ENCODE assay signal across 22 cellular contexts in genomic region chr18:572499-573289, GRCh38. TPM values are rescaled to one million over a fixed set of nuclear protein-coding genes. Genes with fewer than 3 reads are reported as not detected.
DNase-seq lines count a peak whose midpoint lies in the region; ATAC-seq, FAIRE-seq and TF ChIP-seq lines count a peak whose summit lies in the region.
"Had no signal": no experiment of that assay in that cellular context is flagged by ENCODE, and none has a peak within 500 bp of the region (broad histone marks: within the 10 kb centered on the region; RNA-seq: fewer than 3 reads in every experiment).

No MANE protein-coding gene starts in this region.

- no peaks in the 10 kb centered on the region for H3K27me3 ChIP-seq in ectodermal cell (ENCODE audit: control insufficient read depth, insufficient read depth, low read length, poor library complexity, severe bottlenecking)
- no peaks in the 10 kb centered on the region for H3K27me3 ChIP-seq in heart left ventricle
- H3K27me3 ChIP-seq: Peyer's patch had no signal

- no peaks in the 10 kb centered on the region for H3K27me3 Mint-ChIP-seq in mesothelial cell of epicardium (ENCODE audit: low read depth)
- peaks cover 4% of the 10 kb centered on the region for H3K27me3 Mint-ChIP-seq in glutamatergic neuron (ENCODE audit: unreplicated experiment)

- 61 to 90% methylated on average over 2 of the region's 2 CpGs for WGBS in ectodermal cell, 2 experiments
- 87 to 93% (median 89%) methylated on average over 2 of the region's 2 CpGs for WGBS in heart left ventricle, 4 donors

- H3K9me3 Mint-ChIP-seq in mesothelial cell of epicardium (no peaks in the 10 kb centered on the region), glutamatergic neuron (ENCODE audit: unreplicated experiment) (no peaks in the 10 kb centered on the region)
- H3K9me3 Mint-ChIP-seq: CD8-positive, alpha-beta memory T cell; IgD-negative memory B cell had no signal

- H3K36me3 ChIP-seq in ectodermal cell (ENCODE audit: control insufficient read depth, insufficient read depth, low read length): no peaks in the 10 kb centered on the region
- no peaks in the 10 kb centered on the region for H3K36me3 ChIP-seq in heart left ventricle
- H3K36me3 ChIP-seq: Peyer's patch had no signal

- H3K4me1 ChIP-seq in ectodermal cell (ENCODE audit: control insufficient read depth, insufficient read depth, low read length) (peaks cover 44% of the 10 kb centered on the region), heart left ventricle (peaks cover 0 to 22% (median 0%) of the 10 kb centered on the region in 12 donors)
- H3K4me1 ChIP-seq: Peyer's patch had no signal

- TF ChIP-seq CTCF in mesothelial cell of epicardium (IDR thresholded peaks at IDR 0.05; ENCODE audit: unreplicated experiment) (no peak), heart left ventricle (IDR thresholded peaks at IDR 0.05) (no peak), glutamatergic neuron (IDR thresholded peaks at IDR 0.05; ENCODE audit: partially characterized antibody, unreplicated experiment) (no peak)

- H3K4me1 Mint-ChIP-seq in mesothelial cell of epicardium (peaks cover 46% of the 10 kb centered on the region), glutamatergic neuron (ENCODE audit: low read depth, unreplicated experiment) (no peaks in the 10 kb centered on the region)
- H3K4me1 Mint-ChIP-seq: CD8-positive, alpha-beta memory T cell; IgD-negative memory B cell had no signal

- DNase-seq in HuH-7 (ENCODE audit: low spot score) (peak; percentile 34), mesothelial cell of epicardium (ENCODE audit: low spot score in 2 of 2, unreplicated experiment in 2 of 2) (no peak), urothelium cell line (ENCODE audit: low spot score) (no peak), epidermal melanocyte (ENCODE audit: insufficient read length, low spot score) (no peak), heart left ventricle (no peak), glutamatergic neuron (no peak)
- DNase-seq: C1 segment of cervical spinal cord; CD8-positive, alpha-beta memory T cell; DMS79; H7; Karpas-422; NCI-H1436; NCI-H2029; NCI-H2171 treated with DMSO at 0.1 percent for 48 hours; NCI-H446; NCI-H526 treated with DMSO at 0.1 percent for 48 hours; Peyer's patch had no signal

- H3K27ac ChIP-seq in ectodermal cell (ENCODE audit: insufficient read depth, low read depth, low read length, poor library complexity, severe bottlenecking) (peak overlapping the region; percentile 80), heart left ventricle (no peak overlapping the region)
- H3K27ac ChIP-seq: Peyer's patch had no signal

- H3K9me3 ChIP-seq in ectodermal cell (ENCODE audit: control insufficient read depth, low read length) (no peaks in the 10 kb centered on the region), heart left ventricle (no peaks in the 10 kb centered on the region)
- H3K9me3 ChIP-seq: Peyer's patch had no signal

- H3K4me3 Mint-ChIP-seq in mesothelial cell of epicardium: no peak overlapping the region
- no peak overlapping the region for H3K4me3 Mint-ChIP-seq in glutamatergic neuron (ENCODE audit: unreplicated experiment)
- H3K4me3 Mint-ChIP-seq: CD8-positive, alpha-beta memory T cell; IgD-negative memory B cell had no signal

- TF ChIP-seq POLR2A in heart left ventricle (IDR thresholded peaks at IDR 0.05): no peak

- H3K36me3 Mint-ChIP-seq in mesothelial cell of epicardium: no peaks in the 10 kb centered on the region
- no peaks in the 10 kb centered on the region for H3K36me3 Mint-ChIP-seq in glutamatergic neuron (ENCODE audit: unreplicated experiment)
- H3K36me3 Mint-ChIP-seq: CD8-positive, alpha-beta memory T cell; IgD-negative memory B cell had no signal

- peak overlapping the region; percentile 87 for H3K27ac Mint-ChIP-seq in mesothelial cell of epicardium
- H3K27ac Mint-ChIP-seq in glutamatergic neuron (ENCODE audit: unreplicated experiment): no peak overlapping the region
- H3K27ac Mint-ChIP-seq: CD8-positive, alpha-beta memory T cell; IgD-negative memory B cell had no signal

- no peak overlapping the region for H3K4me3 ChIP-seq in ectodermal cell (ENCODE audit: insufficient read depth, low read depth, low read length)
- no peak overlapping the region for H3K4me3 ChIP-seq in heart left ventricle
- H3K4me3 ChIP-seq: Peyer's patch had no signal

- no peak for ATAC-seq in heart left ventricle
- ATAC-seq: Right ventricle myocardium inferior had no signal

- FAIRE-seq in urothelium cell line (lab: Jason Lieb, UNC): peak; percentile 52

- intact Hi-C loops in heart left ventricle (cut with DNase I): loop anchor here in 1 of 10 donors (10.0 kb wide), 1 partner anchor 98 kb away; no protein-coding TSS in a partner anchor

RNA-seq across cellular contexts. Expression of gene CETN1, which starts 7.5 kb away (rescaled TPM):
- not detected for polyA plus RNA-seq in ectodermal cell (2013, experiment 1 of 4)
- polyA plus RNA-seq in ectodermal cell (2013, experiment 2 of 4): not detected
- polyA plus RNA-seq in ectodermal cell (2013, experiment 3 of 4): not detected
- not detected for polyA plus RNA-seq in ectodermal cell (2013, experiment 4 of 4)
- total RNA-seq in mesothelial cell of epicardium: not detected in 3 replicates
- total RNA-seq in heart left ventricle: not detected
- polyA plus RNA-seq in heart left ventricle: not detected
- total RNA-seq in glutamatergic neuron (ENCODE audit: unreplicated experiment): not detected
- total RNA-seq: CD8-positive, alpha-beta memory T cell; H7; MCF 10A; Peyer's patch; Right ventricle myocardium inferior; SK-MEL-5 had no signal
- polyA plus RNA-seq: CD8-positive, alpha-beta memory T cell; IgD-negative memory B cell had no signal

RNA-seq across cellular contexts. Expression of gene CLUL1, which starts 24.1 kb away (rescaled TPM):
- 1.1 TPM for polyA plus RNA-seq in ectodermal cell (2013, experiment 1 of 4)
- 1.4 TPM for polyA plus RNA-seq in ectodermal cell (2013, experiment 2 of 4)
- 2.4 TPM for polyA plus RNA-seq in ectodermal cell (2013, experiment 3 of 4)
- 1.3 TPM for polyA plus RNA-seq in ectodermal cell (2013, experiment 4 of 4)
- total RNA-seq in mesothelial cell of epicardium (66.7 to 71.7 TPM (median 69.2 TPM) in 3 replicates), heart left ventricle (under 1 TPM in 2 of 9 donors, not detected in 7; 0.57 to 0.64 TPM), glutamatergic neuron (ENCODE audit: unreplicated experiment) (3.8 TPM)
- polyA plus RNA-seq in heart left ventricle: not detected
- total RNA-seq: CD8-positive, alpha-beta memory T cell; H7; MCF 10A had no signal
- polyA plus RNA-seq: IgD-negative memory B cell had no signal

Comparison
In these comparisons a context has a peak if more than half of its experiments do, and no peak if none do; other contexts are left out.
1. RNA of gene CLUL1, which starts 24.1 kb away (total RNA-seq): 66.7 to 71.7 TPM in mesothelial cell of epicardium; 3.8 TPM in glutamatergic neuron (single experiment) and 0.57 to 0.64 TPM in heart left ventricle; every median in the first group is over 10 times any median in the second.